ENCODE assay signal across 1 cellular context in genomic region chr1:228226956-228227791, GRCh38.
TF ChIP-seq lines count a peak whose summit lies in the region.

No MANE protein-coding gene starts in this region.

TF ChIP-seq in H1, 55 proteins besides CTCF, POLR2A, EP300 and RAD21:
- TF ChIP-seq NRF1 (IDR thresholded peaks at IDR 0.05; ENCODE audit: low read depth, low read length) (no peak), HDAC6 (IDR thresholded peaks at IDR 0.05; ENCODE audit: low read depth, low read length) (no peak), SIN3A (conservative IDR thresholded peaks at IDR 0.05 in 1 of 2, IDR thresholded peaks at IDR 0.05 in 1 of 2; ENCODE audit: low read depth in 1 of 2, low read length in 2 of 2) (no peak), CREB1 (IDR thresholded peaks at IDR 0.05) (no peak), ZNF274 (IDR thresholded peaks at IDR 0.05; ENCODE audit: borderline replicate concordance, extremely low read depth, low read length) (no peak), CTBP2 (IDR thresholded peaks at IDR 0.05; ENCODE audit: borderline replicate concordance, insufficient read depth, insufficient read length, low read length) (no peak), RXRA (IDR thresholded peaks at IDR 0.05; ENCODE audit: insufficient read depth, low read depth, low read length) (no peak), EZH2 (IDR thresholded peaks at IDR 0.05; ENCODE audit: low read depth, low read length, severe bottlenecking) (no peak), KDM5A (IDR thresholded peaks at IDR 0.05; ENCODE audit: low read length) (no peak), RFX5 (IDR thresholded peaks at IDR 0.05; ENCODE audit: borderline replicate concordance, low read depth, low read length) (no peak)
